Comparison of ENCODE assay signal across 15 cellular contexts in genomic region chr18:7366597-7366996, GRCh38.
"Had no signal": no experiment of that assay in that cellular context is flagged by ENCODE, and none has a peak within 500 bp of the region (broad histone marks: within the 10 kb centered on the region; RNA-seq: fewer than 3 reads in every experiment).

No MANE protein-coding gene starts in this region.

- H3K9me3 Mint-ChIP-seq: dendritic cell treated with granulocyte-macrophage colony-stimulating factor and Interleukin-4, amounts not matched to agents 40 ng/mL and 50 ng/mL, for 4 days; natural killer cell had no signal

- ATAC-seq: left lung, natural killer cell, upper lobe of right lung had no signal

- H3K27ac Mint-ChIP-seq: activated naive CD8-positive, alpha-beta T cell treated with anti-CD3 and anti-CD28 coated beads, Interleukin-2, amount 10 ng/mL, durations not matched to agents 7 days and 5 days; dendritic cell treated with granulocyte-macrophage colony-stimulating factor and Interleukin-4, amounts not matched to agents 40 ng/mL and 50 ng/mL, for 4 days; natural killer cell had no signal

- H3K27me3 Mint-ChIP-seq: activated naive CD8-positive, alpha-beta T cell treated with anti-CD3 and anti-CD28 coated beads, Interleukin-2, amount 10 ng/mL, durations not matched to agents 7 days and 5 days had no signal

- H3K4me3 Mint-ChIP-seq: activated naive CD8-positive, alpha-beta T cell treated with anti-CD3 and anti-CD28 coated beads, Interleukin-2, amount 10 ng/mL, durations not matched to agents 7 days and 5 days; dendritic cell treated with granulocyte-macrophage colony-stimulating factor and Interleukin-4, amounts not matched to agents 40 ng/mL and 50 ng/mL, for 4 days; natural killer cell had no signal

- H3K36me3 Mint-ChIP-seq: activated naive CD8-positive, alpha-beta T cell treated with anti-CD3 and anti-CD28 coated beads, Interleukin-2, amount 10 ng/mL, durations not matched to agents 7 days and 5 days; natural killer cell had no signal

- H3K4me1 Mint-ChIP-seq: activated naive CD8-positive, alpha-beta T cell treated with anti-CD3 and anti-CD28 coated beads, Interleukin-2, amount 10 ng/mL, durations not matched to agents 7 days and 5 days had no signal

- DNase-seq: activated CD4-positive, CD25-positive, alpha-beta regulatory T cell treated with anti-CD3 and anti-CD28 coated beads, Interleukin-2, amount 50 U/mL, for 72 hours; activated naive CD4-positive, alpha-beta T cell; activated naive CD8-positive, alpha-beta T cell treated with anti-CD3 and anti-CD28 coated beads, Interleukin-2, amount 10 ng/mL, durations not matched to agents 7 days and 5 days; aorta; hippocampal formation; left lung; mesenchymal stem cell; natural killer cell; posterior cingulate gyrus; stimulated activated CD4-positive, alpha-beta T cell treated with anti-CD3 and anti-CD28 coated beads, Interleukin-4, amount 100 ng/mL, for 1 hour; stimulated activated naive CD4-positive, alpha-beta T cell treated with Interleukin-2 at 50 U/mL for 16 hours; T-helper 9 cell; testis; upper lobe of right lung had no signal
